Comparison of ENCODE assay signal across 23 cellular contexts in genomic region chr17:75891022-75891604, GRCh38. TPM values are rescaled to one million over a fixed set of nuclear protein-coding genes. Genes with fewer than 3 reads are reported as not detected.
DNase-seq lines count a peak whose midpoint lies in the region; ATAC-seq and TF ChIP-seq lines count a peak whose summit lies in the region.
"Had no signal": no experiment of that assay in that cellular context is flagged by ENCODE, and none has a peak within 500 bp of the region (broad histone marks: within the 10 kb centered on the region; RNA-seq: fewer than 3 reads in every experiment).

No MANE protein-coding gene starts in this region.

- H3K4me3 Mint-ChIP-seq in activated T-cell treated with anti-CD3 and anti-CD28 coated beads, Interleukin-2, amount 50 U/mL, for 24 hours = no peak overlapping the region
- no peak overlapping the region for H3K4me3 Mint-ChIP-seq in activated T-cell treated with anti-CD3 and anti-CD28 coated beads, Interleukin-2, amount 50 U/mL, for 4 hours
- H3K4me3 Mint-ChIP-seq in stimulated activated memory B cell treated with anti-CD40 and anti-IgM and Interleukin-4, amounts not matched to agents 10 μg/mL and 1 μg/mL and 100 μg/mL, for 72 hours = no peak overlapping the region
- H3K4me3 Mint-ChIP-seq: CD4-positive, alpha-beta memory T cell had no signal

- no peak overlapping the region for H3K23ac ChIP-seq in mesenchymal stem cell (ENCODE audit: low read length in 2 of 2)

- no peak overlapping the region for H3K4me3 ChIP-seq in ectodermal cell (ENCODE audit: insufficient read depth, low read depth, low read length)
- no peak overlapping the region for H3K4me3 ChIP-seq in mesenchymal stem cell (ENCODE audit: insufficient read depth in 1 of 2, low read depth in 1 of 2, low read length in 2 of 2)
- no peak overlapping the region for H3K4me3 ChIP-seq in breast epithelium
- H3K4me3 ChIP-seq: BLaER1 treated with 17β-estradiol and CSF1 and Interleukin-3, amounts not matched to agents 10 nM and 100 nM had no signal

- H3K18ac ChIP-seq in mesenchymal stem cell (ENCODE audit: low read depth in 1 of 2, low read length in 2 of 2) = no peak overlapping the region

- no peak overlapping the region for H3K9ac ChIP-seq in mesenchymal stem cell (ENCODE audit: low read length)

- no peaks in the 10 kb centered on the region for H3K27me3 Mint-ChIP-seq in activated T-cell treated with anti-CD3 and anti-CD28 coated beads, Interleukin-2, amount 50 U/mL, for 24 hours
- no peaks in the 10 kb centered on the region for H3K27me3 Mint-ChIP-seq in activated T-cell treated with anti-CD3 and anti-CD28 coated beads, Interleukin-2, amount 50 U/mL, for 4 hours (ENCODE audit: low read depth)
- no peaks in the 10 kb centered on the region for H3K27me3 Mint-ChIP-seq in stimulated activated memory B cell treated with anti-CD40 and anti-IgM and Interleukin-4, amounts not matched to agents 10 μg/mL and 1 μg/mL and 100 μg/mL, for 72 hours
- H3K27me3 Mint-ChIP-seq: CD4-positive, alpha-beta memory T cell had no signal

- H3K36me3 Mint-ChIP-seq in activated T-cell treated with anti-CD3 and anti-CD28 coated beads, Interleukin-2, amount 50 U/mL, for 24 hours (ENCODE audit: low read depth) = peaks cover 60% of the 10 kb centered on the region
- peaks cover 5% of the 10 kb centered on the region for H3K36me3 Mint-ChIP-seq in activated T-cell treated with anti-CD3 and anti-CD28 coated beads, Interleukin-2, amount 50 U/mL, for 4 hours (ENCODE audit: insufficient read depth)
- H3K36me3 Mint-ChIP-seq in stimulated activated memory B cell treated with anti-CD40 and anti-IgM and Interleukin-4, amounts not matched to agents 10 μg/mL and 1 μg/mL and 100 μg/mL, for 72 hours = peaks cover 29% of the 10 kb centered on the region

- H2BK15ac ChIP-seq in mesenchymal stem cell (ENCODE audit: low read depth, poor library complexity, severe bottlenecking) = no peak overlapping the region

- no peak for DNase-seq in activated T-cell treated with anti-CD3 and anti-CD28 coated beads, Interleukin-2, amount 50 U/mL, for 24 hours
- no peak for DNase-seq in activated T-cell treated with anti-CD3 and anti-CD28 coated beads, Interleukin-2, amount 50 U/mL, for 4 hours
- no peak for DNase-seq in mesenchymal stem cell
- no peak for DNase-seq in breast epithelium (ENCODE audit: low spot score in 2 of 2)
- DNase-seq in DMS 273 (lab: John Stamatoyannopoulos, UW; ENCODE audit: unreplicated experiment) = no peak
- DNase-seq in putamen (ENCODE audit: low spot score) = no peak
- DNase-seq: 8988T; Caco-2; CD4-positive, alpha-beta memory T cell; DMS53; GDM1; KBM-7; MM.1S; NCI-H1048; NCI-H1417 treated with DMSO at 0.1 percent for 48 hours; NCI-H187; NCI-H446 treated with DMSO at 0.1 percent for 48 hours; NCI-H526 treated with DMSO at 0.1 percent for 48 hours; NK-92 treated with Interleukin-12 subunit alpha and Interleukin-12 subunit beta, amount 100 ng/mL, for 24 hours; SIG-M5 had no signal

- no peak overlapping the region for H2BK5ac ChIP-seq in mesenchymal stem cell (ENCODE audit: low read depth, low read length, poor library complexity, severe bottlenecking)

- H3K36me3 ChIP-seq in ectodermal cell (ENCODE audit: control insufficient read depth, insufficient read depth, low read length) (peaks cover 5% of the 10 kb centered on the region), mesenchymal stem cell (ENCODE audit: control insufficient read depth in 1 of 2, insufficient read depth in 2 of 2, low read depth in 1 of 2, low read length in 2 of 2) (peaks cover 32 to 37% of the 10 kb centered on the region in 2 experiments), breast epithelium (no peaks in the 10 kb centered on the region)

- no peak overlapping the region for H2AFZ ChIP-seq in mesenchymal stem cell (ENCODE audit: low read depth, low read length)

- peak overlapping the region; percentile 2 for H4K91ac ChIP-seq in mesenchymal stem cell (ENCODE audit: low read length)

- no peak for TF ChIP-seq CTCF in breast epithelium (IDR thresholded peaks at IDR 0.05)

- no peak overlapping the region for H2BK12ac ChIP-seq in mesenchymal stem cell (ENCODE audit: low read length in 2 of 2)

- no peak overlapping the region for H3K4me2 ChIP-seq in mesenchymal stem cell (ENCODE audit: low read length, poor library complexity, severe bottlenecking)
- H3K4me2 ChIP-seq: BLaER1 treated with 17β-estradiol and CSF1 and Interleukin-3, amounts not matched to agents 10 nM and 100 nM had no signal

- peak overlapping the region; percentile 21 for H4K8ac ChIP-seq in mesenchymal stem cell (ENCODE audit: low read length)

- peaks cover 22% of the 10 kb centered on the region for H3K79me1 ChIP-seq in mesenchymal stem cell (replicated peaks; ENCODE audit: low read length, poor library complexity, severe bottlenecking)

- H3K9me3 ChIP-seq in ectodermal cell (ENCODE audit: control insufficient read depth, low read length) (no peaks in the 10 kb centered on the region), mesenchymal stem cell (ENCODE audit: control insufficient read depth, low read length) (no peaks in the 10 kb centered on the region), breast epithelium (no peaks in the 10 kb centered on the region)
- H3K9me3 ChIP-seq: BLaER1 treated with 17β-estradiol and CSF1 and Interleukin-3, amounts not matched to agents 10 nM and 100 nM; Caco-2 had no signal

- peak overlapping the region; percentile 53 for H3K27ac ChIP-seq in ectodermal cell (ENCODE audit: insufficient read depth, low read depth, low read length, poor library complexity, severe bottlenecking)
- H3K27ac ChIP-seq in mesenchymal stem cell (ENCODE audit: low read length, poor library complexity, severe bottlenecking) = no peak overlapping the region
- no peak overlapping the region for H3K27ac ChIP-seq in breast epithelium

- H3K9me3 Mint-ChIP-seq in activated T-cell treated with anti-CD3 and anti-CD28 coated beads, Interleukin-2, amount 50 U/mL, for 24 hours = no peaks in the 10 kb centered on the region
- H3K9me3 Mint-ChIP-seq in activated T-cell treated with anti-CD3 and anti-CD28 coated beads, Interleukin-2, amount 50 U/mL, for 4 hours = no peaks in the 10 kb centered on the region
- no peaks in the 10 kb centered on the region for H3K9me3 Mint-ChIP-seq in stimulated activated memory B cell treated with anti-CD40 and anti-IgM and Interleukin-4, amounts not matched to agents 10 μg/mL and 1 μg/mL and 100 μg/mL, for 72 hours
- H3K9me3 Mint-ChIP-seq: CD4-positive, alpha-beta memory T cell had no signal

- no peak for TF ChIP-seq POLR2A in breast epithelium (IDR thresholded peaks at IDR 0.05)

- 95% methylated on average over 31 of the region's 31 CpGs for WGBS in ectodermal cell, 2 experiments
- WGBS in mesenchymal stem cell = 98% methylated on average over 31 of the region's 31 CpGs

- no peak for ATAC-seq in activated T-cell treated with anti-CD3 and anti-CD28 coated beads, Interleukin-2, amount 50 U/mL, for 4 hours
- no peak for ATAC-seq in stimulated activated memory B cell treated with anti-CD40 and anti-IgM and Interleukin-4, amounts not matched to agents 10 μg/mL and 1 μg/mL and 100 μg/mL, for 72 hours

- H2AK5ac ChIP-seq in mesenchymal stem cell (ENCODE audit: low read length, severe bottlenecking) = no peak overlapping the region

- H3K27me3 ChIP-seq in ectodermal cell (ENCODE audit: control insufficient read depth, insufficient read depth, low read length, poor library complexity, severe bottlenecking) (no peaks in the 10 kb centered on the region), mesenchymal stem cell (ENCODE audit: control insufficient read depth in 1 of 2, insufficient read depth in 1 of 2, low read length in 2 of 2) (no peaks in the 10 kb centered on the region), breast epithelium (no peaks in the 10 kb centered on the region)
- H3K27me3 ChIP-seq: BLaER1 treated with 17β-estradiol and CSF1 and Interleukin-3, amounts not matched to agents 10 nM and 100 nM had no signal

- peaks cover 28% of the 10 kb centered on the region for H3K4me1 Mint-ChIP-seq in activated T-cell treated with anti-CD3 and anti-CD28 coated beads, Interleukin-2, amount 50 U/mL, for 24 hours (ENCODE audit: low read depth)
- H3K4me1 Mint-ChIP-seq in activated T-cell treated with anti-CD3 and anti-CD28 coated beads, Interleukin-2, amount 50 U/mL, for 4 hours (ENCODE audit: low read depth) = peaks cover 21% of the 10 kb centered on the region
- peaks cover 33% of the 10 kb centered on the region for H3K4me1 Mint-ChIP-seq in stimulated activated memory B cell treated with anti-CD40 and anti-IgM and Interleukin-4, amounts not matched to agents 10 μg/mL and 1 μg/mL and 100 μg/mL, for 72 hours

- no peak overlapping the region for H2BK120ac ChIP-seq in mesenchymal stem cell (ENCODE audit: low read depth, low read length)

- intact Hi-C loops in breast epithelium (cut with DNase I; ENCODE audit: low total_unique reads) = no loop called here

- no peak overlapping the region for H3K4ac ChIP-seq in mesenchymal stem cell (ENCODE audit: low read depth in 1 of 2, low read length in 2 of 2)

- peak overlapping the region in 1 of 2 experiments; percentile 76 for H3K14ac ChIP-seq in mesenchymal stem cell (ENCODE audit: low read length in 2 of 2)

- peak overlapping the region; percentile 40 for H3K27ac Mint-ChIP-seq in activated T-cell treated with anti-CD3 and anti-CD28 coated beads, Interleukin-2, amount 50 U/mL, for 24 hours
- H3K27ac Mint-ChIP-seq in stimulated activated memory B cell treated with anti-CD40 and anti-IgM and Interleukin-4, amounts not matched to agents 10 μg/mL and 1 μg/mL and 100 μg/mL, for 72 hours = peak overlapping the region; percentile 47

- peaks cover 27% of the 10 kb centered on the region for H3K4me1 ChIP-seq in ectodermal cell (ENCODE audit: control insufficient read depth, insufficient read depth, low read length)
- peaks cover 24% of the 10 kb centered on the region for H3K4me1 ChIP-seq in mesenchymal stem cell (ENCODE audit: control insufficient read depth, insufficient read depth, low read depth, low read length)
- peaks cover 0 to 16% of the 10 kb centered on the region in 2 donors for H3K4me1 ChIP-seq in breast epithelium

RNA-seq across cellular contexts. Expression of gene TRIM65, which starts 5.6 kb away (rescaled TPM):
- total RNA-seq in activated T-cell treated with anti-CD3 and anti-CD28 coated beads, Interleukin-2, amount 50 U/mL, for 4 hours = 10 to 100 TPM; 35.3 to 46.9 (median 43.7) TPM
- 38.2 TPM for polyA plus RNA-seq in ectodermal cell (2013, experiment 1 of 4)
- 31.7 TPM for polyA plus RNA-seq in ectodermal cell (2013, experiment 2 of 4)
- 26.9 TPM for polyA plus RNA-seq in ectodermal cell (2013, experiment 3 of 4)
- 28.7 TPM for polyA plus RNA-seq in ectodermal cell (2013, experiment 4 of 4)
- 15.7 TPM for polyA plus RNA-seq in mesenchymal stem cell (2013, experiment 1 of 2)
- 15.2 TPM for polyA plus RNA-seq in mesenchymal stem cell (2013, experiment 2 of 2)
- 10 to 100 TPM; 16.7 to 28.8 (median 23.3) TPM for total RNA-seq in breast epithelium

RNA-seq across cellular contexts. Expression of gene TRIM47, which starts 12.7 kb away (rescaled TPM):
- 10 to 100 TPM; 12.8 to 18.1 (median 14.5) TPM for total RNA-seq in activated T-cell treated with anti-CD3 and anti-CD28 coated beads, Interleukin-2, amount 50 U/mL, for 4 hours
- 2.7 TPM for polyA plus RNA-seq in ectodermal cell (2013, experiment 1 of 4)
- 2.0 TPM for polyA plus RNA-seq in ectodermal cell (2013, experiment 2 of 4)
- 3.0 TPM for polyA plus RNA-seq in ectodermal cell (2013, experiment 3 of 4)
- polyA plus RNA-seq in ectodermal cell (2013, experiment 4 of 4) = 1.3 TPM
- polyA plus RNA-seq in mesenchymal stem cell (2013, experiment 1 of 2) = 42.8 TPM
- 46.1 TPM for polyA plus RNA-seq in mesenchymal stem cell (2013, experiment 2 of 2)
- 10 to 100 TPM; 15.4 to 26.1 (median 23.3) TPM for total RNA-seq in breast epithelium

RNA-seq across cellular contexts. Expression of gene MRPL38, which starts 13.6 kb away (rescaled TPM):
- total RNA-seq in activated T-cell treated with anti-CD3 and anti-CD28 coated beads, Interleukin-2, amount 50 U/mL, for 4 hours = 100 to 1,000 TPM; 203 to 227 (median 218) TPM
- polyA plus RNA-seq in ectodermal cell (2013, experiment 1 of 4) = 54.4 TPM
- polyA plus RNA-seq in ectodermal cell (2013, experiment 2 of 4) = 59.5 TPM
- polyA plus RNA-seq in ectodermal cell (2013, experiment 3 of 4) = 49.8 TPM
- 58.2 TPM for polyA plus RNA-seq in ectodermal cell (2013, experiment 4 of 4)
- 44.2 TPM for polyA plus RNA-seq in mesenchymal stem cell (2013, experiment 1 of 2)
- 41.8 TPM for polyA plus RNA-seq in mesenchymal stem cell (2013, experiment 2 of 2)
- total RNA-seq in breast epithelium = 10 to 100 TPM; 29.4 to 39.0 (median 36.6) TPM

RNA-seq across cellular contexts. Expression of gene WBP2, which starts 36.0 kb away (rescaled TPM):
- 10 to 100 TPM; 31.0 to 47.8 (median 44.5) TPM for total RNA-seq in activated T-cell treated with anti-CD3 and anti-CD28 coated beads, Interleukin-2, amount 50 U/mL, for 4 hours
- polyA plus RNA-seq in ectodermal cell (2013, experiment 1 of 4) = 72.8 TPM
- polyA plus RNA-seq in ectodermal cell (2013, experiment 2 of 4) = 72.1 TPM
- polyA plus RNA-seq in ectodermal cell (2013, experiment 3 of 4) = 60.2 TPM
- 73.5 TPM for polyA plus RNA-seq in ectodermal cell (2013, experiment 4 of 4)
- polyA plus RNA-seq in mesenchymal stem cell (2013, experiment 1 of 2) = 173 TPM
- 171 TPM for polyA plus RNA-seq in mesenchymal stem cell (2013, experiment 2 of 2)
- 10 to 100 TPM; 44.9 to 63.2 (median 62.9) TPM for total RNA-seq in breast epithelium

RNA-seq across cellular contexts. Expression of gene UNC13D, which starts 46.9 kb away (rescaled TPM):
- 100 to 1,000 TPM; 122 to 146 (median 124) TPM for total RNA-seq in activated T-cell treated with anti-CD3 and anti-CD28 coated beads, Interleukin-2, amount 50 U/mL, for 4 hours
- polyA plus RNA-seq in ectodermal cell (2013, experiment 1 of 4) = 2.2 TPM
- 1.9 TPM for polyA plus RNA-seq in ectodermal cell (2013, experiment 2 of 4)
- polyA plus RNA-seq in ectodermal cell (2013, experiment 3 of 4) = 2.5 TPM
- polyA plus RNA-seq in ectodermal cell (2013, experiment 4 of 4) = 1.4 TPM
- 1.1 TPM for polyA plus RNA-seq in mesenchymal stem cell (2013, experiment 1 of 2)
- polyA plus RNA-seq in mesenchymal stem cell (2013, experiment 2 of 2) = 0.49 TPM
- 10 to 100 TPM in 1 of 3 donors, 1 to 10 TPM in 2; 5.6 to 15.5 (median 8.5) TPM for total RNA-seq in breast epithelium

Comparison
In these comparisons a context has a peak if more than half of its experiments do, and no peak if none do; other contexts are left out.
1. RNA of gene MRPL38, which starts 13.6 kb away (total RNA-seq): 203 to 227 TPM in activated T-cell treated with anti-CD3 and anti-CD28 coated beads, Interleukin-2, amount 50 U/mL, for 4 hours; 29.4 to 39.0 TPM in breast epithelium; every median in the first group is over 4 times any median in the second.